6 cellular contexts compared by ENCODE assay signal in genomic region chr6:119557239-119557638, GRCh38.
"Had no signal": no experiment of that assay in that cellular context is flagged by ENCODE, and none has a peak within 500 bp of the region (broad histone marks: within the 10 kb centered on the region; RNA-seq: fewer than 3 reads in every experiment).

No MANE protein-coding gene starts in this region.

- H3K27ac ChIP-seq: HL-60 had no signal

- FAIRE-seq: HepG2, HTR-8/SVneo had no signal

- ATAC-seq: HepG2 had no signal

- DNase-seq: IMR-90, KBM-7, KG1 had no signal
